In genomic region chr12:118830251-118830650, GRCh38 we compare ENCODE assay signal across 23 cellular contexts.
DNase-seq lines count a peak whose midpoint lies in the region; ATAC-seq and TF ChIP-seq lines count a peak whose summit lies in the region.
"Had no signal": no experiment of that assay in that cellular context is flagged by ENCODE, and none has a peak within 500 bp of the region (broad histone marks: within the 10 kb centered on the region; RNA-seq: fewer than 3 reads in every experiment).

No MANE protein-coding gene starts in this region.

- no peak overlapping the region for H3K27ac Mint-ChIP-seq in GM23338
- H3K27ac Mint-ChIP-seq: B cell; CD8-positive, alpha-beta T cell; T-helper 17 cell had no signal

- no peak overlapping the region for H3K27ac ChIP-seq in GM23338 (ENCODE audit: low read depth)
- H3K27ac ChIP-seq in cingulate gyrus (ENCODE audit: low read depth, low read length), result peak overlapping the region; percentile 60
- H3K27ac ChIP-seq in ascending aorta, result no peak overlapping the region
- H3K27ac ChIP-seq in tibial artery, result no peak overlapping the region
- H3K27ac ChIP-seq: C4-2B had no signal

- H3K27me3 ChIP-seq in GM23338 (ENCODE audit: insufficient read depth) (no peaks in the 10 kb centered on the region), ascending aorta (no peaks in the 10 kb centered on the region), tibial artery (no peaks in the 10 kb centered on the region)

- H3K27me3 Mint-ChIP-seq in GM23338 (ENCODE audit: insufficient read depth, low read depth, poor library complexity), result no peaks in the 10 kb centered on the region
- H3K27me3 Mint-ChIP-seq: T-helper 17 cell had no signal

- intact Hi-C loops in ascending aorta (cut with DNase I), result no loop called here
- intact Hi-C loops in tibial artery (cut with DNase I; ENCODE audit: low total_unique reads), result no loop called here

- H2AFZ ChIP-seq in GM23338, result peak overlapping the region; percentile 66; the same call in 1 of the 2 replicates

- no peaks in the 10 kb centered on the region; the same call in 2 of the 3 replicates for H3K9me3 Mint-ChIP-seq in GM23338

- H3K36me3 ChIP-seq in GM23338 (ENCODE audit: insufficient read depth) (no peaks in the 10 kb centered on the region), ascending aorta (no peaks in the 10 kb centered on the region), tibial artery (no peaks in the 10 kb centered on the region)

- ATAC-seq in GM23338, result no peak
- no peak for ATAC-seq in HG03378 (IDR thresholded peaks at IDR 0.05; ENCODE audit: unreplicated experiment)
- ATAC-seq: CD8-positive, alpha-beta T cell; PC-3; SK-N-SH treated with all-trans-retinoic acid at 6 μM for 48 hours; T-helper 17 cell had no signal

- H3K4me3 ChIP-seq in GM23338 (no peak overlapping the region), ascending aorta (no peak overlapping the region), tibial artery (no peak overlapping the region)

- peaks cover 11% of the 10 kb centered on the region; the same call in 2 of the 3 replicates for H3K4me1 Mint-ChIP-seq in GM23338
- H3K4me1 Mint-ChIP-seq: B cell, T-helper 17 cell had no signal

- H3K4me2 ChIP-seq in GM23338, result no peak overlapping the region

- H4K20me1 ChIP-seq in GM23338 (replicated peaks; ENCODE audit: insufficient read depth), result no peaks in the 10 kb centered on the region

- H3K9me2 ChIP-seq in GM23338 (ENCODE audit: insufficient read depth), result no peaks in the 10 kb centered on the region

- DNase-seq in GM23338 (ENCODE audit: low spot score), result no peak
- peak; percentile 43 for DNase-seq in NCI-H146 (lab: John Stamatoyannopoulos, UW)
- peak; percentile 92 for DNase-seq in NCI-H2171 treated with DMSO at 0.1 percent for 48 hours (lab: John Stamatoyannopoulos, UW)
- DNase-seq in NAMALWA (ENCODE audit: low spot score), result no peak
- DNase-seq in ascending aorta (ENCODE audit: low spot score in 2 of 2), result no peak
- DNase-seq in tibial artery, result no peak
- DNase-seq: Caco-2; CD8-positive, alpha-beta T cell; DMS79 treated with DMSO at 0.1 percent for 48 hours; GF-D8; KBM-7; NCI-H1417 treated with DMSO at 0.1 percent for 48 hours; NCI-H2029; NCI-H446; NCI-H526 treated with DMSO at 0.1 percent for 48 hours; NK-92 treated with Interleukin-12 subunit alpha and Interleukin-12 subunit beta, amount 100 ng/mL, for 24 hours; PC-3; T-helper 17 cell had no signal

- H3F3A ChIP-seq in GM23338 (replicated peaks; ENCODE audit: low read depth), result no peaks in the 10 kb centered on the region

- H3K9me3 ChIP-seq in ascending aorta, result peaks cover 0 to 4% of the 10 kb centered on the region in 2 donors
- no peaks in the 10 kb centered on the region for H3K9me3 ChIP-seq in tibial artery
- H3K9me3 ChIP-seq: Caco-2 had no signal

- H3K4me1 ChIP-seq in GM23338 (ENCODE audit: insufficient read depth), result no peaks in the 10 kb centered on the region
- no peaks in the 10 kb centered on the region for H3K4me1 ChIP-seq in ascending aorta
- no peaks in the 10 kb centered on the region for H3K4me1 ChIP-seq in tibial artery
- H3K4me1 ChIP-seq: Caco-2 had no signal

- TF ChIP-seq CTCF in GM23338 (conservative IDR thresholded peaks at IDR 0.05; ENCODE audit: low read depth in 2 of 2) (no peak), ascending aorta (IDR thresholded peaks at IDR 0.05) (no peak), tibial artery (IDR thresholded peaks at IDR 0.05) (no peak)

- H3K79me2 ChIP-seq in GM23338 (replicated peaks; ENCODE audit: insufficient read depth), result no peaks in the 10 kb centered on the region

- H3K36me3 Mint-ChIP-seq in GM23338 (ENCODE audit: low read depth), result no peaks in the 10 kb centered on the region
- H3K36me3 Mint-ChIP-seq: CD8-positive, alpha-beta T cell had no signal

- no peak overlapping the region for H3K4me3 Mint-ChIP-seq in GM23338
- H3K4me3 Mint-ChIP-seq: B cell; CD8-positive, alpha-beta T cell; T-helper 17 cell had no signal

TF ChIP-seq in GM23338, 12 proteins besides CTCF, POLR2A, EP300 and RAD21 (continues in another document):
- TF ChIP-seq JUNB (IDR thresholded peaks at IDR 0.05; ENCODE audit: unreplicated experiment), result no peak
- TF ChIP-seq ETS1 (IDR thresholded peaks at IDR 0.05), result no peak
- TF ChIP-seq, protein P1, sequence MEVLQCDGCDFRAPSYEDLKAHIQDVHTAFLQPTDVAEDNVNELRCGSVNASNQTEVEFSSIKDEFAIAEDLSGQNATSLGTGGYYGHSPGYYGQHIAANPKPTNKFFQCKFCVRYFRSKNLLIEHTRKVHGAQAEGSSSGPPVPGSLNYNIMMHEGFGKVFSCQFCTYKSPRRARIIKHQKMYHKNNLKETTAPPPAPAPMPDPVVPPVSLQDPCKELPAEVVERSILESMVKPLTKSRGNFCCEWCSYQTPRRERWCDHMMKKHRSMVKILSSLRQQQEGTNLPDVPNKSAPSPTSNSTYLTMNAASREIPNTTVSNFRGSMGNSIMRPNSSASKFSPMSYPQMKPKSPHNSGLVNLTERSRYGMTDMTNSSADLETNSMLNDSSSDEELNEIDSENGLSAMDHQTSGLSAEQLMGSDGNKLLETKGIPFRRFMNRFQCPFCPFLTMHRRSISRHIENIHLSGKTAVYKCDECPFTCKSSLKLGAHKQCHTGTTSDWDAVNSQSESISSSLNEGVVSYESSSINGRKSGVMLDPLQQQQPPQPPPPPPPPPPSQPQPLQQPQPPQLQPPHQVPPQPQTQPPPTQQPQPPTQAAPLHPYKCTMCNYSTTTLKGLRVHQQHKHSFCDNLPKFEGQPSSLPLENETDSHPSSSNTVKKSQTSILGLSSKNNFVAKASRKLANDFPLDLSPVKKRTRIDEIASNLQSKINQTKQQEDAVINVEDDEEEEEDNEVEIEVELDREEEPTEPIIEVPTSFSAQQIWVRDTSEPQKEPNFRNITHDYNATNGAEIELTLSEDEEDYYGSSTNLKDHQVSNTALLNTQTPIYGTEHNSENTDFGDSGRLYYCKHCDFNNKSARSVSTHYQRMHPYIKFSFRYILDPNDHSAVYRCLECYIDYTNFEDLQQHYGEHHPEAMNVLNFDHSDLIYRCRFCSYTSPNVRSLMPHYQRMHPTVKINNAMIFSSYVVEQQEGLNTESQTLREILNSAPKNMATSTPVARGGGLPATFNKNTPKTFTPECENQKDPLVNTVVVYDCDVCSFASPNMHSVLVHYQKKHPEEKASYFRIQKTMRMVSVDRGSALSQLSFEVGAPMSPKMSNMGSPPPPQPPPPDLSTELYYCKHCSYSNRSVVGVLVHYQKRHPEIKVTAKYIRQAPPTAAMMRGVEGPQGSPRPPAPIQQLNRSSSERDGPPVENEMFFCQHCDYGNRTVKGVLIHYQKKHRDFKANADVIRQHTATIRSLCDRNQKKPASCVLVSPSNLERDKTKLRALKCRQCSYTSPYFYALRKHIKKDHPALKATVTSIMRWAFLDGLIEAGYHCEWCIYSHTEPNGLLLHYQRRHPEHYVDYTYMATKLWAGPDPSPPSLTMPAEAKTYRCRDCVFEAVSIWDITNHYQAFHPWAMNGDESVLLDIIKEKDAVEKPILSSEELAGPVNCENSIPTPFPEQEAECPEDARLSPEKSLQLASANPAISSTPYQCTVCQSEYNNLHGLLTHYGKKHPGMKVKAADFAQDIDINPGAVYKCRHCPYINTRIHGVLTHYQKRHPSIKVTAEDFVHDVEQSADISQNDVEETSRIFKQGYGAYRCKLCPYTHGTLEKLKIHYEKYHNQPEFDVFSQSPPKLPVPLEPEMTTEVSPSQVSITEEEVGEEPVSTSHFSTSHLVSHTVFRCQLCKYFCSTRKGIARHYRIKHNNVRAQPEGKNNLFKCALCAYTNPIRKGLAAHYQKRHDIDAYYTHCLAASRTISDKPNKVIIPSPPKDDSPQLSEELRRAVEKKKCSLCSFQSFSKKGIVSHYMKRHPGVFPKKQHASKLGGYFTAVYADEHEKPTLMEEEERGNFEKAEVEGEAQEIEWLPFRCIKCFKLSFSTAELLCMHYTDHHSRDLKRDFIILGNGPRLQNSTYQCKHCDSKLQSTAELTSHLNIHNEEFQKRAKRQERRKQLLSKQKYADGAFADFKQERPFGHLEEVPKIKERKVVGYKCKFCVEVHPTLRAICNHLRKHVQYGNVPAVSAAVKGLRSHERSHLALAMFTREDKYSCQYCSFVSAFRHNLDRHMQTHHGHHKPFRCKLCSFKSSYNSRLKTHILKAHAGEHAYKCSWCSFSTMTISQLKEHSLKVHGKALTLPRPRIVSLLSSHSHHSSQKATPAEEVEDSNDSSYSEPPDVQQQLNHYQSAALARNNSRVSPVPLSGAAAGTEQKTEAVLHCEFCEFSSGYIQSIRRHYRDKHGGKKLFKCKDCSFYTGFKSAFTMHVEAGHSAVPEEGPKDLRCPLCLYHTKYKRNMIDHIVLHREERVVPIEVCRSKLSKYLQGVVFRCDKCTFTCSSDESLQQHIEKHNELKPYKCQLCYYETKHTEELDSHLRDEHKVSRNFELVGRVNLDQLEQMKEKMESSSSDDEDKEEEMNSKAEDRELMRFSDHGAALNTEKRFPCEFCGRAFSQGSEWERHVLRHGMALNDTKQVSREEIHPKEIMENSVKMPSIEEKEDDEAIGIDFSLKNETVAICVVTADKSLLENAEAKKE (CRISPR knock-in tag; IDR thresholded peaks at IDR 0.05), result no peak
- TF ChIP-seq STAT1 (IDR thresholded peaks at IDR 0.05; ENCODE audit: unreplicated experiment), result no peak
- TF ChIP-seq EZH2 (IDR thresholded peaks at IDR 0.05; ENCODE audit: low read depth, unreplicated experiment), result no peak
- no peak for TF ChIP-seq ZNF114 (CRISPR knock-in tag; IDR thresholded peaks at IDR 0.05)
- no peak for TF ChIP-seq CREB1 (CRISPR knock-in tag; IDR thresholded peaks at IDR 0.05; ENCODE audit: low read depth)

Comparison
In these comparisons a context has a peak if more than half of its experiments do, and no peak if none do; other contexts are left out.
1. DNase-seq: peak in NCI-H146 (single experiment) and NCI-H2171 treated with DMSO at 0.1 percent for 48 hours (single experiment); none in GM23338 (single experiment), NAMALWA (single experiment), ascending aorta (0 of 2) and tibial artery (0 of 2).